Comparison of ENCODE assay signal across 11 cellular contexts in the genomic region with DNA sequence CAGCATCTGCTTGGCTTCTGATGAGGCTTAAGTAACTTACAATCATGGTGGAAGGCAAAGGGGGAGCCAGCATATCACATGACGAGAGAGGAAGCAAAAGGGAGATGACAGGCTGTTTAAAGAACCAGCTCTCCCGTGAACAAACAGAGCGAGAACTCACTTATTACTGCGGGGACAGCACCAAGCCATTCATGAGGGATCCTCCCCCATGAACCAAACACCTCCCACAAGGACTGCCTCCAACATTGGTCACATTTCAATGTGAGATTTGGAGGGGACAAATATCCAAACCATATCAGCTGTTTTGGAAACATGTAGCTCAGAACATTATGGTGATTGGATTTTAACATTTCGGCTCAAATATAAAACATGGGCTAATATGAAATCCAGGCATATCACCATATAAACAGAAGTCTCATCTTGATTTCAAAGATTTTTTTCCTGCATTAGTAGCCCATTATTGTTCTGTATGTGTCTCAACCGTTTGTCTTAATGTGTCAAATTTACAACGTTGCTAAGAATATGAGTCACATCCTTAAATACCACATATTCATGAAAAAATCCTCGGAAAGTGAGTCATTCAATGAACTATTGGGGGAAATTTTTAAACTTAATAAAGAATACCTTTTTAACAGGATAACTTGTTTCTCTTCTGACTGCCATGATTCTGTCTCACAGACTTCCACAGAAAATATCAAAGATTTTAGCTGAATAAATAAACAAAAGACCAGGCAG.
DNase-seq lines count a peak whose midpoint lies in the region; ATAC-seq and TF ChIP-seq lines count a peak whose summit lies in the region.
"Had no signal": no experiment of that assay in that cellular context is flagged by ENCODE, and none has a peak within 500 bp of the region (broad histone marks: within the 10 kb centered on the region; RNA-seq: fewer than 3 reads in every experiment).

No MANE protein-coding gene starts in this region.

- TF ChIP-seq CTCF in MCF 10A (IDR thresholded peaks at IDR 0.05; ENCODE audit: unreplicated experiment): no peak
- no peak for TF ChIP-seq CTCF in breast epithelium (IDR thresholded peaks at IDR 0.05)
- TF ChIP-seq CTCF in chondrocyte (IDR thresholded peaks at IDR 0.05): no peak
- TF ChIP-seq CTCF in esophagus muscularis mucosa (IDR thresholded peaks at IDR 0.05): no peak

- DNase-seq in MCF 10A (ENCODE audit: unreplicated experiment): peak; percentile 65
- DNase-seq in breast epithelium (ENCODE audit: low spot score in 2 of 2): no peak
- DNase-seq in chondrocyte (ENCODE audit: low spot score): no peak
- DNase-seq in activated CD4-positive, alpha-beta memory T cell treated with anti-CD3 and anti-CD28 coated beads, Interleukin-2, amount 10 ng/mL, durations not matched to agents 7 days and 5 days: no peak
- DNase-seq in NCI-H2107 (lab: John Stamatoyannopoulos, UW): no peak
- no peak for DNase-seq in esophagus muscularis mucosa (ENCODE audit: extremely low spot score)
- DNase-seq: activated naive CD4-positive, alpha-beta T cell treated with anti-CD3 and anti-CD28 coated beads, Interleukin-2, amount 10 ng/mL, durations not matched to agents 7 days and 5 days; CD4-positive, alpha-beta T cell; stimulated activated CD4-positive, alpha-beta T cell treated with anti-CD3 and anti-CD28 coated beads, Interleukin-4, amount 100 ng/mL, for 24 hours had no signal

- peaks cover 49% of the 10 kb centered on the region for H3K4me1 Mint-ChIP-seq in MCF 10A (ENCODE audit: insufficient read depth, unreplicated experiment)
- H3K4me1 Mint-ChIP-seq in chondrocyte (ENCODE audit: low read depth): peaks cover 43% of the 10 kb centered on the region
- H3K4me1 Mint-ChIP-seq in activated CD4-positive, alpha-beta memory T cell treated with anti-CD3 and anti-CD28 coated beads, Interleukin-2, amount 10 ng/mL, durations not matched to agents 7 days and 5 days: peaks cover 5% of the 10 kb centered on the region
- H3K4me1 Mint-ChIP-seq: activated naive CD4-positive, alpha-beta T cell treated with anti-CD3 and anti-CD28 coated beads, Interleukin-2, amount 10 ng/mL, durations not matched to agents 7 days and 5 days had no signal

- H3K27me3 Mint-ChIP-seq in MCF 10A (ENCODE audit: insufficient read depth, unreplicated experiment) (no peaks in the 10 kb centered on the region), chondrocyte (ENCODE audit: low read depth) (no peaks in the 10 kb centered on the region)
- no peaks in the 10 kb centered on the region for H3K27me3 Mint-ChIP-seq in activated CD4-positive, alpha-beta memory T cell treated with anti-CD3 and anti-CD28 coated beads, Interleukin-2, amount 10 ng/mL, durations not matched to agents 7 days and 5 days
- H3K27me3 Mint-ChIP-seq: activated naive CD4-positive, alpha-beta T cell treated with anti-CD3 and anti-CD28 coated beads, Interleukin-2, amount 10 ng/mL, durations not matched to agents 7 days and 5 days had no signal

- H3K4me3 Mint-ChIP-seq in MCF 10A (ENCODE audit: unreplicated experiment): no peak overlapping the region
- H3K4me3 Mint-ChIP-seq in chondrocyte (ENCODE audit: unreplicated experiment): no peak overlapping the region
- no peak overlapping the region for H3K4me3 Mint-ChIP-seq in activated CD4-positive, alpha-beta memory T cell treated with anti-CD3 and anti-CD28 coated beads, Interleukin-2, amount 10 ng/mL, durations not matched to agents 7 days and 5 days
- H3K4me3 Mint-ChIP-seq: activated naive CD4-positive, alpha-beta T cell treated with anti-CD3 and anti-CD28 coated beads, Interleukin-2, amount 10 ng/mL, durations not matched to agents 7 days and 5 days; CD4-positive, alpha-beta T cell had no signal

- POLR2A ChIA-PET in MCF 10A (lab: Yijun Ruan, JAX): interaction anchor here (0.6 to 1.3 kb wide), 4 partner anchors 9 to 895 kb away, joined by 3 to 10 read pairs (median 4); no protein-coding TSS in a partner anchor
- POLR2A ChIA-PET in activated CD4-positive, alpha-beta memory T cell treated with anti-CD3 and anti-CD28 coated beads, Interleukin-2, amount 10 ng/mL, durations not matched to agents 7 days and 5 days (lab: Charles Lee): no interaction called here

- H3K9me3 Mint-ChIP-seq in MCF 10A (ENCODE audit: unreplicated experiment): no peaks in the 10 kb centered on the region
- no peaks in the 10 kb centered on the region for H3K9me3 Mint-ChIP-seq in chondrocyte (ENCODE audit: low read depth)
- peaks cover 5% of the 10 kb centered on the region for H3K9me3 Mint-ChIP-seq in activated CD4-positive, alpha-beta memory T cell treated with anti-CD3 and anti-CD28 coated beads, Interleukin-2, amount 10 ng/mL, durations not matched to agents 7 days and 5 days
- H3K9me3 Mint-ChIP-seq: CD4-positive, alpha-beta T cell had no signal

- H3K27ac Mint-ChIP-seq in MCF 10A (ENCODE audit: low read depth, unreplicated experiment): peak overlapping the region; percentile 82
- H3K27ac Mint-ChIP-seq in chondrocyte (ENCODE audit: unreplicated experiment): peak overlapping the region; percentile 73
- H3K27ac Mint-ChIP-seq in activated CD4-positive, alpha-beta memory T cell treated with anti-CD3 and anti-CD28 coated beads, Interleukin-2, amount 10 ng/mL, durations not matched to agents 7 days and 5 days: no peak overlapping the region
- H3K27ac Mint-ChIP-seq: activated naive CD4-positive, alpha-beta T cell treated with anti-CD3 and anti-CD28 coated beads, Interleukin-2, amount 10 ng/mL, durations not matched to agents 7 days and 5 days; CD4-positive, alpha-beta T cell had no signal

- H3K27me3 ChIP-seq in breast epithelium (no peaks in the 10 kb centered on the region), esophagus muscularis mucosa (no peaks in the 10 kb centered on the region)

- TF ChIP-seq EP300 in esophagus muscularis mucosa (IDR thresholded peaks at IDR 0.05): no peak

- no peak overlapping the region for H3K4me3 ChIP-seq in breast epithelium
- no peak overlapping the region for H3K4me3 ChIP-seq in esophagus muscularis mucosa

- H3K4me1 ChIP-seq in breast epithelium (no peaks in the 10 kb centered on the region), esophagus muscularis mucosa (no peaks in the 10 kb centered on the region)

- H3K36me3 ChIP-seq in breast epithelium (no peaks in the 10 kb centered on the region), esophagus muscularis mucosa (no peaks in the 10 kb centered on the region)

- H3K9me3 ChIP-seq in breast epithelium (no peaks in the 10 kb centered on the region), esophagus muscularis mucosa (no peaks in the 10 kb centered on the region)

- CTCF ChIA-PET in MCF 10A (lab: Yijun Ruan, JAX): interaction anchor here (0.5 to 0.7 kb wide), 3 partner anchors 141 to 783 kb away, joined by 3 to 5 read pairs (median 4); no protein-coding TSS in a partner anchor
- CTCF ChIA-PET in activated CD4-positive, alpha-beta memory T cell treated with anti-CD3 and anti-CD28 coated beads, Interleukin-2, amount 10 ng/mL, durations not matched to agents 7 days and 5 days (lab: Charles Lee): interaction anchor here (1.4 kb wide), 1 partner anchor 13 kb away, joined by 3 read pairs; no protein-coding TSS in a partner anchor

- ATAC-seq in HG03575 (IDR thresholded peaks at IDR 0.05; ENCODE audit: extremely low read depth, insufficient number of reproducible peaks, low FRiP score, unreplicated experiment): peak; percentile 32
- ATAC-seq in GM18517 (IDR thresholded peaks at IDR 0.05; ENCODE audit: unreplicated experiment): no peak

- TF ChIP-seq POLR2A in breast epithelium (IDR thresholded peaks at IDR 0.05) (no peak), esophagus muscularis mucosa (IDR thresholded peaks at IDR 0.05; ENCODE audit: low read depth) (no peak)

- H3K27ac ChIP-seq in breast epithelium (no peak overlapping the region), esophagus muscularis mucosa (replicated peaks in 1 of 4) (no peak overlapping the region)

- no peaks in the 10 kb centered on the region for H3K36me3 Mint-ChIP-seq in MCF 10A (ENCODE audit: insufficient read depth, unreplicated experiment)
- no peaks in the 10 kb centered on the region for H3K36me3 Mint-ChIP-seq in chondrocyte (ENCODE audit: low read depth)
- H3K36me3 Mint-ChIP-seq in activated CD4-positive, alpha-beta memory T cell treated with anti-CD3 and anti-CD28 coated beads, Interleukin-2, amount 10 ng/mL, durations not matched to agents 7 days and 5 days (ENCODE audit: low read depth): no peaks in the 10 kb centered on the region
- H3K36me3 Mint-ChIP-seq: activated naive CD4-positive, alpha-beta T cell treated with anti-CD3 and anti-CD28 coated beads, Interleukin-2, amount 10 ng/mL, durations not matched to agents 7 days and 5 days had no signal

- 53% methylated on average over 8 of the region's 8 CpGs for WGBS in esophagus muscularis mucosa

- intact Hi-C loops in MCF 10A (cut with micrococcal nuclease) (no loop called here), breast epithelium (cut with DNase I; ENCODE audit: low total_unique reads) (no loop called here), esophagus muscularis mucosa (cut with DNase I) (no loop called here)

- BruUV-seq in MCF 10A (replicated peaks; lab: Mats Ljungman, UMichigan): no TSS peak
